ENCODE assay signal across 2 cellular contexts in genomic region chr1:230339033-230339432, GRCh38.
A peak's percentile ranks its signal among the peaks of the same experiment; 100 is the strongest.
TF ChIP-seq lines count a peak whose summit lies in the region.

No MANE protein-coding gene starts in this region.

TF ChIP-seq in HepG2, 621 proteins besides CTCF, POLR2A, EP300 and RAD21:
- TF ChIP-seq ZBTB26 (CRISPR knock-in tag; IDR thresholded peaks at IDR 0.05; ENCODE audit: borderline replicate concordance): no peak
- TF ChIP-seq CREB1 (IDR thresholded peaks at IDR 0.05): peak; percentile 66
- no peak for TF ChIP-seq CREB1 (CRISPR knock-in tag; IDR thresholded peaks at IDR 0.05)
- peak; percentile 85 for TF ChIP-seq ATF7 (IDR thresholded peaks at IDR 0.05)
- TF ChIP-seq ATF7 (CRISPR knock-in tag; IDR thresholded peaks at IDR 0.05): no peak

TF ChIP-seq in K562, 482 proteins besides CTCF, POLR2A, EP300 and RAD21:
- TF ChIP-seq ZNF316 (IDR thresholded peaks at IDR 0.05): no peak
- no peak for TF ChIP-seq ZNF696 (CRISPR knock-in tag; conservative IDR thresholded peaks at IDR 0.05)
- no peak for TF ChIP-seq SREBF2 (CRISPR knock-in tag; IDR thresholded peaks at IDR 0.05)
- 0 out of 2 replicates have a peak, but pooled peaks have one; percentile 8 for TF ChIP-seq EZH2 (IDR thresholded peaks at IDR 0.05; ENCODE audit: borderline replicate concordance, low read depth, low read length)
- TF ChIP-seq RBM25 (IDR thresholded peaks at IDR 0.05; ENCODE audit: low read depth, low read length, severe bottlenecking): peak; percentile 36
